21 cellular contexts compared by ENCODE assay signal in the genomic region with DNA sequence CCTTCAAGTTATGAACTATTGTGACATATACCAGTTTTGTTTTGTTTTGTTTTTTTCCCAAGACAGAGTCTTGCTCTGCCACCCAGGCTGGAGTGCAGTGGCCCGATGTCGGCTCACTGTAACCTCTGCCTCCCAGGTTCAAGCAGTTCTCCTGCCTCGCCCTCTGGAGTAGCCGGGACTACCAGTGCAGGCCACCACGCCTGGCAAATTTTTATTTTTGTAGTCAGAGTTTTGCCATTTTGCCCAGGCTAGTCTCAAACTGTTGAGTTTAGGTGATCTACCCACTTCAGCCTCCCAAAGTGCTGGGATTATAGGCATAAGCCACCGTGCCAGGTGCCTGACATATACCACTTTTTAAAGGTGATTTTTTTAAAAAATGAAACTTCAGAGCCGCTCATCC.
DNase-seq lines count a peak whose midpoint lies in the region; ATAC-seq and TF ChIP-seq lines count a peak whose summit lies in the region.
"Had no signal": no experiment of that assay in that cellular context is flagged by ENCODE, and none has a peak within 500 bp of the region (broad histone marks: within the 10 kb centered on the region; RNA-seq: fewer than 3 reads in every experiment).

No MANE protein-coding gene starts in this region.

- H3K4me1 ChIP-seq in DND-41 (ENCODE audit: insufficient read depth, low read length) (no peaks in the 10 kb centered on the region), esophagus (ENCODE audit: control insufficient read depth in 2 of 2, insufficient read depth in 2 of 2, low read length in 1 of 2) (no peaks in the 10 kb centered on the region), right lobe of liver (peaks cover 0 to 14% (median 4%) of the 10 kb centered on the region in 4 donors)
- no peaks in the 10 kb centered on the region for H3K4me1 ChIP-seq in CD8-positive, alpha-beta memory T cell (ENCODE audit: insufficient read depth, low read length)
- H3K4me1 ChIP-seq: BE2C, Caco-2 had no signal

- H3K9me3 ChIP-seq in DND-41 (ENCODE audit: insufficient read depth, low read length, severe bottlenecking): no peaks in the 10 kb centered on the region
- no peaks in the 10 kb centered on the region for H3K9me3 ChIP-seq in esophagus (ENCODE audit: control insufficient read depth in 2 of 2, insufficient read depth in 1 of 2, low read depth in 1 of 2, low read length in 1 of 2)
- H3K9me3 ChIP-seq in right lobe of liver: no peaks in the 10 kb centered on the region
- no peaks in the 10 kb centered on the region for H3K9me3 ChIP-seq in CD8-positive, alpha-beta memory T cell (ENCODE audit: low read length)
- H3K9me3 ChIP-seq: BE2C, Caco-2 had no signal

- no peaks in the 10 kb centered on the region for H4K20me1 ChIP-seq in DND-41 (ENCODE audit: insufficient read depth, low read length)

- no peaks in the 10 kb centered on the region for H3K27me3 Mint-ChIP-seq in CD8-positive, alpha-beta memory T cell
- H3K27me3 Mint-ChIP-seq: CD4-positive, alpha-beta T cell; IgD-negative memory B cell had no signal

- no peak overlapping the region for H3K4me3 Mint-ChIP-seq in CD8-positive, alpha-beta memory T cell
- H3K4me3 Mint-ChIP-seq: CD4-positive, alpha-beta T cell; IgD-negative memory B cell had no signal

- CTCF ChIA-PET in RWPE1 (lab: Yijun Ruan, JAX): interaction anchor here (1.2 kb wide), 1 partner anchor 50 kb away, joined by 6 read pairs; no protein-coding TSS in a partner anchor
- CTCF ChIA-PET in CD8-positive, alpha-beta memory T cell (lab: Charles Lee): no interaction called here

- H3K36me3 Mint-ChIP-seq in CD8-positive, alpha-beta memory T cell: no peaks in the 10 kb centered on the region
- H3K36me3 Mint-ChIP-seq: IgD-negative memory B cell had no signal

- no peak for TF ChIP-seq POLR2A in right lobe of liver (IDR thresholded peaks at IDR 0.05)

- H3K36me3 ChIP-seq in DND-41 (ENCODE audit: insufficient read depth, low read length) (no peaks in the 10 kb centered on the region), esophagus (ENCODE audit: control insufficient read depth in 2 of 2, insufficient read depth in 2 of 2, low read length in 1 of 2) (no peaks in the 10 kb centered on the region), right lobe of liver (no peaks in the 10 kb centered on the region)
- H3K36me3 ChIP-seq in CD8-positive, alpha-beta memory T cell (ENCODE audit: insufficient read depth, low read length): no peaks in the 10 kb centered on the region
- H3K36me3 ChIP-seq: BE2C had no signal

- ATAC-seq in DND-41 (ENCODE audit: insufficient read depth, low read depth): no peak
- ATAC-seq in right lobe of liver: peak; percentile 23 to 35 (median 24)
- ATAC-seq in GM18861 (IDR thresholded peaks at IDR 0.05; ENCODE audit: unreplicated experiment): no peak

- H3K4me3 ChIP-seq in DND-41 (ENCODE audit: low read depth in 1 of 2, low read length in 2 of 2) (no peak overlapping the region), esophagus (ENCODE audit: low read depth in 1 of 2, low read length in 2 of 2) (no peak overlapping the region), right lobe of liver (no peak overlapping the region)
- no peak overlapping the region for H3K4me3 ChIP-seq in CD8-positive, alpha-beta memory T cell (ENCODE audit: low read length)

- WGBS in esophagus, 2 donors: 47 to 66% methylated on average over 7 of the region's 7 CpGs
- 47% methylated on average over 7 of the region's 7 CpGs for WGBS in right lobe of liver (ENCODE audit: insufficient coverage, low coverage, low lambda C conversion rate, missing lambda C conversion rate)

- TF ChIP-seq CTCF in DND-41 (IDR thresholded peaks at IDR 0.05; ENCODE audit: borderline replicate concordance, extremely low read depth, low read length, poor library complexity, severe bottlenecking) (no peak), RWPE1 (conservative IDR thresholded peaks at IDR 0.05; ENCODE audit: low read depth) (no peak), right lobe of liver (IDR thresholded peaks at IDR 0.05) (no peak)

- H2AFZ ChIP-seq in DND-41 (ENCODE audit: low read depth, low read length): peak overlapping the region; percentile 15; the same call in 1 of the 2 replicates

- intact Hi-C loops in right lobe of liver (cut with DNase I): no loop called here

- no peaks in the 10 kb centered on the region for H3K4me1 Mint-ChIP-seq in CD8-positive, alpha-beta memory T cell
- H3K4me1 Mint-ChIP-seq: IgD-negative memory B cell had no signal

- H3K9me3 Mint-ChIP-seq in CD8-positive, alpha-beta memory T cell: peaks cover 0 to 7% (median 0%) of the 10 kb centered on the region in 5 donors
- H3K9me3 Mint-ChIP-seq: CD4-positive, alpha-beta T cell had no signal

- H3K9ac ChIP-seq in DND-41 (ENCODE audit: low read depth, low read length): no peak overlapping the region

- no peak overlapping the region for H3K27ac Mint-ChIP-seq in CD8-positive, alpha-beta memory T cell
- H3K27ac Mint-ChIP-seq: CD4-positive, alpha-beta T cell; IgD-negative memory B cell had no signal

- H3K27ac ChIP-seq in DND-41 (ENCODE audit: low read length) (no peak overlapping the region), RWPE1 (peak overlapping the region; percentile 74), esophagus (ENCODE audit: low read depth in 2 of 2, low read length in 1 of 2) (peak overlapping the region; percentile 57 to 60), right lobe of liver (peak overlapping the region; percentile 53 to 83 (median 74))
- H3K27ac ChIP-seq in CD8-positive, alpha-beta memory T cell (ENCODE audit: low read depth, low read length): no peak overlapping the region

- POLR2A ChIA-PET in RWPE1 (lab: Yijun Ruan, JAX; ENCODE audit: low non-redundant PET): interaction anchor here (0.7 kb wide), 1 partner anchor 109 kb away, joined by 4 read pairs; no protein-coding TSS in a partner anchor
- POLR2A ChIA-PET in CD8-positive, alpha-beta memory T cell (lab: Charles Lee): no interaction called here

- H3K79me2 ChIP-seq in DND-41 (ENCODE audit: insufficient read depth, low read length): no peaks in the 10 kb centered on the region

- H3K4me2 ChIP-seq in DND-41 (ENCODE audit: insufficient read depth, low read length): no peak overlapping the region

- DNase-seq in DND-41 (no peak), RWPE1 (ENCODE audit: low spot score) (no peak), right lobe of liver (no peak), DMS53 (lab: John Stamatoyannopoulos, UW) (no peak), dedifferentiated amniotic fluid mesenchymal stem cell (ENCODE audit: extremely low spot score) (no peak)
- no peak for DNase-seq in CD8-positive, alpha-beta memory T cell
- DNase-seq: BE2C; Caco-2; CD4-positive, alpha-beta T cell; DMS 273 treated with DMSO at 0.1 percent for 48 hours; GOT3; MV-4-11; NCI-H1105 treated with DMSO at 0.1 percent for 48 hours; NCI-H2081; NCI-H2171 treated with DMSO at 0.1 percent for 48 hours; NCI-H524 treated with DMSO at 0.1 percent for 48 hours; NCI-H82; Right ventricle myocardium superior had no signal

- H3K27me3 ChIP-seq in DND-41 (ENCODE audit: insufficient read depth, low read length, poor library complexity) (no peaks in the 10 kb centered on the region), esophagus (ENCODE audit: control insufficient read depth in 1 of 2, insufficient read depth in 2 of 2, low read length in 2 of 2) (no peaks in the 10 kb centered on the region), right lobe of liver (no peaks in the 10 kb centered on the region)
- no peaks in the 10 kb centered on the region for H3K27me3 ChIP-seq in CD8-positive, alpha-beta memory T cell (ENCODE audit: insufficient read depth, low read length, poor library complexity, severe bottlenecking)
- H3K27me3 ChIP-seq: BE2C had no signal

Comparison
In these comparisons a context has a peak if more than half of its experiments do, and no peak if none do; other contexts are left out.
1. ATAC-seq: peak in right lobe of liver (4 of 4); none in DND-41 (single experiment) and GM18861 (single experiment).
2. H3K27ac ChIP-seq: peak in RWPE1 (single experiment), esophagus (2 of 2) and right lobe of liver (3 of 3); none in DND-41 (single experiment) and CD8-positive, alpha-beta memory T cell (single experiment).